In the genomic region with DNA sequence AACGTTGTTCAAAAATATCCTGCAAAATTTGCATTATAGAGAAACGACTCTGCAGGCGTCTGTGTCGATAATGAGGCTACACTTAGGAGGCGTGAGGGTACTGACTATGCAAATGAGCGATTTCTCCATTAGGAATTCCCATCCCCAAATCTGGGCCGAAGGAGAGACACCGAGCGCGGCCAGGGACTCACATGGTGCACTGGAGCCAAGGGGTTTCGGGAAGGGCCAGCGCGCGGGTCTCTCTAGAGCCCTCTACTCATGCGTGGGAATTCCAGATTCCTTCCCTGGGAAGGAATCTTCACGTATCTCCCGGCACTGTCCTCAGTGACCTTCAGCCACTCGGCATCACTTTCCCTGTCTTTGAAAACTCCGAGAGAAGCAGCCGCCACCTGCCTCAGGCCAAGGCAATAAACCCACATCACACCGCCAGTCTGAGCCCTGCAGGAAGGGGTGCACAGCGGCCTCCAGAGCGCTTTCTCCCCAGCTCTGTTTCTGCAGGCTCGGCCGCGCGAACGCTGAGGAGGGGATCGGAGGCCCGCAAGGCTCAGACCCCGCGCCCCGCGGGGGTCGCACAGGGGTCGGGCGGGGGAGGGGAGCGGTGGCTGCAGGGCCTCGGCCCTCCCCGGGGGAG, we compare ENCODE assay signal across 7 cellular contexts. TPM values are rescaled to one million over a fixed set of nuclear protein-coding genes. Genes with fewer than 3 reads are reported as not detected.
DNase-seq lines count a peak whose midpoint lies in the region; ATAC-seq and TF ChIP-seq lines count a peak whose summit lies in the region.

No MANE protein-coding gene starts in this region.

- H3K4me1 Mint-ChIP-seq in central memory CD8-positive, alpha-beta T cell = peaks cover 15% of the 10 kb centered on the region

- H3K36me3 Mint-ChIP-seq in central memory CD8-positive, alpha-beta T cell (ENCODE audit: insufficient read depth) = peaks cover 2% of the 10 kb centered on the region

- ATAC-seq in GM18498 (IDR thresholded peaks at IDR 0.05; ENCODE audit: unreplicated experiment) (peak; percentile 62), left lobe of liver (peak; percentile 66)
- ATAC-seq in central memory CD8-positive, alpha-beta T cell (replicated peaks; ENCODE audit: extremely low read depth, poor library complexity, severe bottlenecking) = peak; percentile 66

- no peaks in the 10 kb centered on the region for H3K9me3 Mint-ChIP-seq in central memory CD8-positive, alpha-beta T cell

- H3K27me3 Mint-ChIP-seq in central memory CD8-positive, alpha-beta T cell = no peaks in the 10 kb centered on the region

- POLR2A ChIA-PET in HEK293T (lab: Yijun Ruan, JAX) = interaction anchor here (0.7 to 3.0 kb wide), 3 partner anchors 18 to 145 kb away, joined by 4 to 15 read pairs (median 10); no protein-coding TSS in a partner anchor

- CTCF ChIA-PET in HEK293T (lab: Yijun Ruan, JAX) = no interaction called here

- no peak overlapping the region for H3K4me3 Mint-ChIP-seq in central memory CD8-positive, alpha-beta T cell

- H3K27ac Mint-ChIP-seq in central memory CD8-positive, alpha-beta T cell (ENCODE audit: low read depth) = no peak overlapping the region

- DNase-seq in HEK293T (ENCODE audit: extremely low spot score) (peak; percentile 61), M059J (ENCODE audit: low read depth) (peak; percentile 73), SKM-1 treated with dmso at 0.1 percent for 144 hours (lab: John Stamatoyannopoulos, UW; ENCODE audit: unreplicated experiment) (peak; percentile 67), left lobe of liver (ENCODE audit: low spot score) (no peak)
- DNase-seq in central memory CD8-positive, alpha-beta T cell (ENCODE audit: low spot score in 2 of 2) = peak in 1 of 2 donors; percentile 34
- peak; percentile 71 for DNase-seq in stimulated activated CD8-positive, alpha-beta memory T cell treated with anti-CD3 and anti-CD28 coated beads, Interleukin-4, amount 100 ng/mL, for 48 hours

TF ChIP-seq in HEK293T, 16 proteins besides CTCF, POLR2A, EP300 and RAD21:
- TF ChIP-seq L3MBTL2 (conservative IDR thresholded peaks at IDR 0.05) (peak; percentile 86), HDGF (IDR thresholded peaks at IDR 0.05; ENCODE audit: borderline replicate concordance) (no peak)

RNA-seq across cellular contexts. Expression of a gene that starts 0.7 kb away (rescaled TPM):
- 36.7 and 40.7 TPM in 2 replicates for total RNA-seq in M059J (2014; rRNA removed; shearing (Covaris generic))
- total RNA-seq in left lobe of liver = 17.1 TPM
